ENCODE assay signal across 8 cellular contexts in genomic region chr5:180353963-180354574, GRCh38. TPM values are rescaled to one million over a fixed set of nuclear protein-coding genes. Genes with fewer than 3 reads are reported as not detected.
DNase-seq lines count a peak whose midpoint lies in the region; ATAC-seq and TF ChIP-seq lines count a peak whose summit lies in the region.

No MANE protein-coding gene starts in this region.

- H3K4me1 Mint-ChIP-seq in CD14-positive monocyte, result peaks cover 10% of the 10 kb centered on the region

- 1 to 4% (median 2%) methylated on average over 35 to 42 of the region's 42 CpGs for WGBS in ovary, 3 donors

- H3K4me3 ChIP-seq in SJCRH30 (peak overlapping the region; percentile 59), fibroblast of lung (replicated peaks in 1 of 4; ENCODE audit: control extremely low read depth in 1 of 4, insufficient read depth in 1 of 4, low read depth in 3 of 4, low read length in 4 of 4) (peak overlapping the region; percentile 53 to 78 (median 69)), ovary (peak overlapping the region; percentile 65)

- H3K27me3 ChIP-seq in SJCRH30 (peaks cover 7% of the 10 kb centered on the region; the same call in 1 of the 2 replicates), fibroblast of lung (ENCODE audit: control insufficient read depth, insufficient read depth, low read length) (peaks cover 9% of the 10 kb centered on the region), ovary (no peaks in the 10 kb centered on the region)

- no peak for TF ChIP-seq POLR2A in ovary (IDR thresholded peaks at IDR 0.05)

- H3K9me3 Mint-ChIP-seq in CD14-positive monocyte, result peaks cover 4 to 28% (median 9%) of the 10 kb centered on the region in 7 donors

- peak overlapping the region; percentile 85 for H3K4me2 ChIP-seq in fibroblast of lung (ENCODE audit: extremely low read depth, insufficient read depth, low read length)

- H3K79me2 ChIP-seq in fibroblast of lung (ENCODE audit: control insufficient read depth, insufficient read depth, low read length), result peaks cover 3% of the 10 kb centered on the region

- no peak for TF ChIP-seq EP300 in ovary (IDR thresholded peaks at IDR 0.05)

- peak overlapping the region; percentile 37 for H3K9ac ChIP-seq in fibroblast of lung (ENCODE audit: insufficient read depth, low read length)

- H2AFZ ChIP-seq in fibroblast of lung (ENCODE audit: low read length), result no peak overlapping the region

- H3K9me3 ChIP-seq in SJCRH30 (replicated peaks) (no peaks in the 10 kb centered on the region), fibroblast of lung (ENCODE audit: control insufficient read depth, insufficient read depth, low read depth, low read length) (no peaks in the 10 kb centered on the region), ovary (no peaks in the 10 kb centered on the region)

- H4K20me1 ChIP-seq in fibroblast of lung (ENCODE audit: control insufficient read depth, extremely low read depth, insufficient read depth, low read length), result no peaks in the 10 kb centered on the region

- peaks cover 61 to 82% (median 67%) of the 10 kb centered on the region in 3 donors for H3K27me3 Mint-ChIP-seq in CD14-positive monocyte (ENCODE audit: low read depth in 3 of 3)

- no peak for DNase-seq in CD14-positive monocyte (ENCODE audit: low spot score)
- DNase-seq in SJCRH30, result no peak
- DNase-seq in fibroblast of lung (ENCODE audit: low read depth in 2 of 2), result no peak
- DNase-seq in ovary, result peak in 4 of 5 donors; percentile 63 to 76 (median 66)
- DNase-seq in HuH-7 (ENCODE audit: low spot score), result no peak
- DNase-seq in activated CD4-positive, CD25-positive, alpha-beta regulatory T cell treated with anti-CD3 and anti-CD28 coated beads, Interleukin-2, amount 50 U/mL, for 72 hours, result no peak

- no peak overlapping the region for H3K27ac ChIP-seq in SJCRH30
- no peak overlapping the region for H3K27ac ChIP-seq in fibroblast of lung (ENCODE audit: insufficient read depth, low read length)
- peak overlapping the region; percentile 13 to 72 for H3K27ac ChIP-seq in ovary

- peak overlapping the region; percentile 64 to 86 for H3K4me3 Mint-ChIP-seq in CD14-positive monocyte

- peak overlapping the region in 2 of 7 donors; percentile 38 to 68 for H3K27ac Mint-ChIP-seq in CD14-positive monocyte

- H3K36me3 ChIP-seq in SJCRH30 (no peaks in the 10 kb centered on the region), fibroblast of lung (ENCODE audit: control insufficient read depth, insufficient read depth, low read length) (no peaks in the 10 kb centered on the region), ovary (no peaks in the 10 kb centered on the region)

- TF ChIP-seq CTCF in CD14-positive monocyte (IDR thresholded peaks at IDR 0.05), result no peak
- TF ChIP-seq CTCF in fibroblast of lung (conservative IDR thresholded peaks at IDR 0.05 in 1 of 2, IDR thresholded peaks at IDR 0.05 in 1 of 2; ENCODE audit: low read depth in 1 of 2, low read length in 2 of 2), result no peak
- no peak for TF ChIP-seq CTCF in ovary (IDR thresholded peaks at IDR 0.05)

- H3K36me3 Mint-ChIP-seq in CD14-positive monocyte, result peaks cover 0 to 2% of the 10 kb centered on the region in 2 donors

- ATAC-seq in GM21423 (IDR thresholded peaks at IDR 0.05; ENCODE audit: unreplicated experiment), result no peak
- ATAC-seq in HG03139 (IDR thresholded peaks at IDR 0.05; ENCODE audit: unreplicated experiment), result no peak

- H3K4me1 ChIP-seq in SJCRH30 (no peaks in the 10 kb centered on the region), fibroblast of lung (ENCODE audit: control insufficient read depth, extremely low read depth, insufficient read depth, low read length) (no peaks in the 10 kb centered on the region), ovary (ENCODE audit: insufficient read depth) (peaks cover 2% of the 10 kb centered on the region)

- intact Hi-C loops in CD14-positive monocyte (cut with micrococcal nuclease), result no loop called here
- intact Hi-C loops in ovary (cut with DNase I), result loop anchor here in 2 of 4 donors (1.0 to 10.0 kb wide), 2 partner anchors 59 to 61 kb away; partner anchors contain the start of gene MAPK9 (in 1 of the 2)

RNA-seq across cellular contexts. Expression of gene GFPT2, which starts 0.9 kb away (rescaled TPM):
- polyA plus RNA-seq in CD14-positive monocyte (not detected), fibroblast of lung (6.1 and 24.7 TPM in 2 replicates), ovary (10 to 100 TPM; 18.5 to 29.2 TPM)
- total RNA-seq in SJCRH30 (2014; rRNA removed; shearing (Covaris generic)), result 0.47 and 1.1 TPM in 2 replicates
- total RNA-seq in fibroblast of lung (19.3 and 26.7 TPM in 2 replicates), ovary (100 to 1,000 TPM in 1 of 7 donors, 10 to 100 TPM in 6; 34.0 to 135 (median 42.4) TPM)
- polyA plus RNA-seq in fibroblast of lung (2012), result 4.5 and 19.0 TPM in 2 replicates
- 10.3 and 33.5 TPM in 2 replicates for polyA minus RNA-seq in fibroblast of lung (ENCODE audit: low replicate concordance)

Comparison
In these comparisons a context has a peak if more than half of its experiments do, and no peak if none do; other contexts are left out.
1. DNase-seq: peak in ovary (4 of 5); none in CD14-positive monocyte (single experiment), SJCRH30 (0 of 2), fibroblast of lung (0 of 2), HuH-7 (single experiment) and activated CD4-positive, CD25-positive, alpha-beta regulatory T cell treated with anti-CD3 and anti-CD28 coated beads, Interleukin-2, amount 50 U/mL, for 72 hours (single experiment).
2. H3K27ac ChIP-seq: peak in ovary (2 of 2); none in SJCRH30 (single experiment) and fibroblast of lung (single experiment).
3. Peak in every context shown above with its lines, with median percentiles within 50 percentile points of each other: H3K4me3 ChIP-seq.